13 cellular contexts compared by ENCODE assay signal in genomic region chr18:3104190-3105054, GRCh38.
DNase-seq lines count a peak whose midpoint lies in the region; ATAC-seq and TF ChIP-seq lines count a peak whose summit lies in the region.
"Had no signal": no experiment of that assay in that cellular context is flagged by ENCODE, and none has a peak within 500 bp of the region (broad histone marks: within the 10 kb centered on the region; RNA-seq: fewer than 3 reads in every experiment).

No MANE protein-coding gene starts in this region.

- no peaks in the 10 kb centered on the region for H3K36me3 Mint-ChIP-seq in MCF 10A (ENCODE audit: insufficient read depth, unreplicated experiment)
- no peaks in the 10 kb centered on the region for H3K36me3 Mint-ChIP-seq in type B pancreatic cell
- no peaks in the 10 kb centered on the region for H3K36me3 Mint-ChIP-seq in activated naive CD8-positive, alpha-beta T cell treated with anti-CD3 and anti-CD28 coated beads, Interleukin-2, amount 50 U/mL, for 24 hours (ENCODE audit: low read depth)

- TF ChIP-seq CTCF in MCF 10A (IDR thresholded peaks at IDR 0.05; ENCODE audit: unreplicated experiment) = no peak
- no peak for TF ChIP-seq CTCF in breast epithelium (IDR thresholded peaks at IDR 0.05)
- no peak for TF ChIP-seq CTCF in fibroblast of villous mesenchyme (IDR thresholded peaks at IDR 0.05; ENCODE audit: insufficient read depth, low read depth, low read length)
- no peak for TF ChIP-seq CTCF in type B pancreatic cell (conservative IDR thresholded peaks at IDR 0.05)

- H3K4me3 Mint-ChIP-seq in MCF 10A (ENCODE audit: unreplicated experiment) (peak overlapping the region; percentile 49), type B pancreatic cell (no peak overlapping the region)
- H3K4me3 Mint-ChIP-seq in activated naive CD8-positive, alpha-beta T cell treated with anti-CD3 and anti-CD28 coated beads, Interleukin-2, amount 50 U/mL, for 24 hours = no peak overlapping the region
- H3K4me3 Mint-ChIP-seq: activated CD4-positive, alpha-beta T cell treated with anti-CD3 and anti-CD28 coated beads for 36 hours; dendritic cell treated with granulocyte-macrophage colony-stimulating factor and Interleukin-4, amounts not matched to agents 40 ng/mL and 50 ng/mL, for 4 days; nephron progenitor cell had no signal

- H3K9me3 ChIP-seq in breast epithelium = no peaks in the 10 kb centered on the region
- H3K9me3 ChIP-seq in adipocyte (ENCODE audit: control insufficient read depth, low read length) = no peaks in the 10 kb centered on the region

- peaks cover 15% of the 10 kb centered on the region for H3K4me1 Mint-ChIP-seq in MCF 10A (ENCODE audit: insufficient read depth, unreplicated experiment)
- peaks cover 15% of the 10 kb centered on the region for H3K4me1 Mint-ChIP-seq in type B pancreatic cell (ENCODE audit: unreplicated experiment)
- no peaks in the 10 kb centered on the region for H3K4me1 Mint-ChIP-seq in activated naive CD8-positive, alpha-beta T cell treated with anti-CD3 and anti-CD28 coated beads, Interleukin-2, amount 50 U/mL, for 24 hours
- H3K4me1 Mint-ChIP-seq: activated CD4-positive, alpha-beta T cell treated with anti-CD3 and anti-CD28 coated beads for 36 hours had no signal

- CTCF ChIA-PET in MCF 10A (lab: Yijun Ruan, JAX) = interaction anchor here (0.6 to 1.0 kb wide), 3 partner anchors 150 to 488 kb away, joined by 3 to 4 read pairs (median 3); no protein-coding TSS in a partner anchor

- intact Hi-C loops in MCF 10A (cut with micrococcal nuclease) (no loop called here), breast epithelium (cut with DNase I; ENCODE audit: low total_unique reads) (no loop called here)

- no peak overlapping the region for H3K9ac ChIP-seq in adipocyte (ENCODE audit: low read length)

- ATAC-seq in activated naive CD8-positive, alpha-beta T cell treated with anti-CD3 and anti-CD28 coated beads, Interleukin-2, amount 50 U/mL, for 24 hours = no peak
- ATAC-seq: activated CD4-positive, alpha-beta T cell treated with anti-CD3 and anti-CD28 coated beads for 36 hours had no signal

- H3K36me3 ChIP-seq in breast epithelium (no peaks in the 10 kb centered on the region), adipocyte (ENCODE audit: control insufficient read depth, insufficient read depth, low read length, severe bottlenecking) (peaks cover 8% of the 10 kb centered on the region)

- H3K4me3 ChIP-seq in breast epithelium (no peak overlapping the region), adipocyte (ENCODE audit: low read length) (peak overlapping the region; percentile 29), fibroblast of villous mesenchyme (ENCODE audit: low read depth, low read length) (no peak overlapping the region)

- no TSS peak for BruUV-seq in MCF 10A (replicated peaks; lab: Mats Ljungman, UMichigan)

- H3K27ac Mint-ChIP-seq in MCF 10A (ENCODE audit: low read depth, unreplicated experiment) = peak overlapping the region; percentile 96
- peak overlapping the region; percentile 42 for H3K27ac Mint-ChIP-seq in type B pancreatic cell
- no peak overlapping the region for H3K27ac Mint-ChIP-seq in activated naive CD8-positive, alpha-beta T cell treated with anti-CD3 and anti-CD28 coated beads, Interleukin-2, amount 50 U/mL, for 24 hours
- H3K27ac Mint-ChIP-seq: activated CD4-positive, alpha-beta T cell treated with anti-CD3 and anti-CD28 coated beads for 36 hours; dendritic cell treated with granulocyte-macrophage colony-stimulating factor and Interleukin-4, amounts not matched to agents 40 ng/mL and 50 ng/mL, for 4 days; nephron progenitor cell had no signal

- H3K27me3 Mint-ChIP-seq in MCF 10A (ENCODE audit: insufficient read depth, unreplicated experiment) (no peaks in the 10 kb centered on the region), type B pancreatic cell (no peaks in the 10 kb centered on the region)
- H3K27me3 Mint-ChIP-seq in activated naive CD8-positive, alpha-beta T cell treated with anti-CD3 and anti-CD28 coated beads, Interleukin-2, amount 50 U/mL, for 24 hours = no peaks in the 10 kb centered on the region
- H3K27me3 Mint-ChIP-seq: activated CD4-positive, alpha-beta T cell treated with anti-CD3 and anti-CD28 coated beads for 36 hours; dendritic cell treated with granulocyte-macrophage colony-stimulating factor and Interleukin-4, amounts not matched to agents 40 ng/mL and 50 ng/mL, for 4 days had no signal

- H3K4me1 ChIP-seq in breast epithelium = no peaks in the 10 kb centered on the region
- peaks cover 21% of the 10 kb centered on the region for H3K4me1 ChIP-seq in adipocyte (ENCODE audit: control insufficient read depth, insufficient read depth, low read length)

- TF ChIP-seq POLR2A in breast epithelium (IDR thresholded peaks at IDR 0.05) = no peak

- H3K27me3 ChIP-seq in breast epithelium (no peaks in the 10 kb centered on the region), adipocyte (replicated peaks; ENCODE audit: control insufficient read depth, insufficient read depth, low read length) (no peaks in the 10 kb centered on the region)

- H3K27ac ChIP-seq in breast epithelium = no peak overlapping the region

- POLR2A ChIA-PET in MCF 10A (lab: Yijun Ruan, JAX) = interaction anchor here (0.6 to 2.1 kb wide), 10 partner anchors 8 to 686 kb away, joined by 3 to 11 read pairs (median 3); partner anchors contain the start of gene MYL12A

- no peaks in the 10 kb centered on the region for H3K9me3 Mint-ChIP-seq in MCF 10A (ENCODE audit: unreplicated experiment)
- no peaks in the 10 kb centered on the region for H3K9me3 Mint-ChIP-seq in type B pancreatic cell
- H3K9me3 Mint-ChIP-seq in activated naive CD8-positive, alpha-beta T cell treated with anti-CD3 and anti-CD28 coated beads, Interleukin-2, amount 50 U/mL, for 24 hours = no peaks in the 10 kb centered on the region
- H3K9me3 Mint-ChIP-seq: dendritic cell treated with granulocyte-macrophage colony-stimulating factor and Interleukin-4, amounts not matched to agents 40 ng/mL and 50 ng/mL, for 4 days; nephron progenitor cell had no signal

- peak; percentile 80 for DNase-seq in MCF 10A (ENCODE audit: unreplicated experiment)
- DNase-seq in breast epithelium (ENCODE audit: low spot score in 2 of 2) = no peak
- DNase-seq in adipocyte (ENCODE audit: low read depth) = peak; percentile 71
- DNase-seq in fibroblast of villous mesenchyme (ENCODE audit: low read depth) = peak; percentile 74
- DNase-seq in type B pancreatic cell (ENCODE audit: extremely low spot score, unreplicated experiment) = no peak
- no peak for DNase-seq in H4 (ENCODE audit: low spot score)
- no peak for DNase-seq in DMS114 treated with DMSO at 0.1 percent for 48 hours (lab: John Stamatoyannopoulos, UW; ENCODE audit: unreplicated experiment)
- DNase-seq in activated naive CD8-positive, alpha-beta T cell treated with anti-CD3 and anti-CD28 coated beads, Interleukin-2, amount 50 U/mL, for 24 hours = no peak
- DNase-seq: activated CD4-positive, alpha-beta T cell treated with anti-CD3 and anti-CD28 coated beads for 36 hours; activated gamma-delta T cell treated with Interleukin-2 at 50 U/mL for 16 hours; KG1; nephron progenitor cell had no signal

Comparison
In these comparisons a context has a peak if more than half of its experiments do, and no peak if none do; other contexts are left out.
1. DNase-seq: peak in MCF 10A (single experiment), adipocyte (single experiment) and fibroblast of villous mesenchyme (single experiment); none in breast epithelium (0 of 2), type B pancreatic cell (single experiment), H4 (single experiment), DMS114 treated with DMSO at 0.1 percent for 48 hours (single experiment) and activated naive CD8-positive, alpha-beta T cell treated with anti-CD3 and anti-CD28 coated beads, Interleukin-2, amount 50 U/mL, for 24 hours (single experiment).